10 cellular contexts compared by ENCODE assay signal in the genomic region with DNA sequence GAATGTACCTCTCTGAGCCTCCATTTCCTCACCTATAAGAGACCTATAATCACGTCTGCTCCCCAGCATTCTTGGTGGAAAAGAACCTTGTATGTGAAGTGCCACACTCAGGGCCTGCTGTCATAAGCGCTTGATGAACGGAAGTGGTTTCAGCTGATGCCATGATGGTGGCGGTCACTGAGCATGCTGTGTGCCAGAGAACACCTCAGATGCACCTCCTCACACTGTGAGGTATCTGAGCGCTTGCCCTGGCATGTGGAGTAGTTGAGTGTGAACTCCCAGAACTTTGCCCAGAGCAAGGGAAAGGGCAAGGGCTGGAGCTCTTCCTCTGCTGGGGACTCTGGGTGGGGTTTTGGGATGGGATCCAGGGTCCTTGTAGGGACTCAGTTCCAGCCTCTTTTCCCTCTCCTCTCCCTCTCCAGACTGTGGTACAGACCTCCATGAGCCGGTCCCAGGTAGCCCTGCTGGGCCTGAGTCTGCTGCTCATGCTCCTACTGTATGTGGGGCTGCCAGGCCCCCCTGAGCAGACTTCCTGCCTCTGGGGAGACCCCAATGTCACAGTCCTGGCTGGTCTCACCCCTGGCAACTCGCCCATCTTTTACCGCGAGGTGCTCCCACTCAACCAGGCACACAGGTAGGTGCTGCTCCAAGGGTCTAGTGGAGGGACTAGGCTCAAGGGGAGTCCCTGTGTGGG. TPM values are rescaled to one million over a fixed set of nuclear protein-coding genes. Genes with fewer than 3 reads are reported as not detected.
DNase-seq lines count a peak whose midpoint lies in the region; ATAC-seq and TF ChIP-seq lines count a peak whose summit lies in the region.
"Had no signal": no experiment of that assay in that cellular context is flagged by ENCODE, and none has a peak within 500 bp of the region (broad histone marks: within the 10 kb centered on the region; RNA-seq: fewer than 3 reads in every experiment).

No MANE protein-coding gene starts in this region.

- H3K4me1 Mint-ChIP-seq in CD8-positive, alpha-beta memory T cell: peaks cover 39 to 50% (median 48%) of the 10 kb centered on the region in 3 donors
- H3K4me1 Mint-ChIP-seq in T-cell (peaks cover 47 to 64% (median 49%) of the 10 kb centered on the region in 3 donors), MCF 10A (ENCODE audit: insufficient read depth, unreplicated experiment) (peaks cover 34% of the 10 kb centered on the region)
- peaks cover 25 to 59% (median 50%) of the 10 kb centered on the region in 4 donors for H3K4me1 Mint-ChIP-seq in naive thymus-derived CD8-positive, alpha-beta T cell

- TF ChIP-seq CTCF in MCF 10A (IDR thresholded peaks at IDR 0.05; ENCODE audit: unreplicated experiment) (no peak), psoas muscle (IDR thresholded peaks at IDR 0.05) (no peak)

- no peaks in the 10 kb centered on the region for H3K27me3 ChIP-seq in CD8-positive, alpha-beta memory T cell (ENCODE audit: insufficient read depth, low read length, poor library complexity, severe bottlenecking)
- H3K27me3 ChIP-seq in psoas muscle (ENCODE audit: insufficient read depth in 3 of 3, low read length in 2 of 3): no peaks in the 10 kb centered on the region

- H3K27ac ChIP-seq in CD8-positive, alpha-beta memory T cell (ENCODE audit: low read depth, low read length): no peak overlapping the region
- no peak overlapping the region for H3K27ac ChIP-seq in psoas muscle

- no peaks in the 10 kb centered on the region for H3K36me3 ChIP-seq in CD8-positive, alpha-beta memory T cell (ENCODE audit: insufficient read depth, low read length)
- no peaks in the 10 kb centered on the region for H3K36me3 ChIP-seq in psoas muscle (ENCODE audit: insufficient read depth in 1 of 2, low read depth in 1 of 2)

- H3K27me3 Mint-ChIP-seq in CD8-positive, alpha-beta memory T cell: no peaks in the 10 kb centered on the region
- no peaks in the 10 kb centered on the region for H3K27me3 Mint-ChIP-seq in T-cell
- H3K27me3 Mint-ChIP-seq in MCF 10A (ENCODE audit: insufficient read depth, unreplicated experiment): no peaks in the 10 kb centered on the region
- H3K27me3 Mint-ChIP-seq in naive thymus-derived CD8-positive, alpha-beta T cell: no peaks in the 10 kb centered on the region

- peak overlapping the region in 7 of 8 donors; percentile 51 to 91 (median 86) for H3K27ac Mint-ChIP-seq in CD8-positive, alpha-beta memory T cell
- H3K27ac Mint-ChIP-seq in T-cell (peak overlapping the region; percentile 76 to 83), MCF 10A (ENCODE audit: low read depth, unreplicated experiment) (peak overlapping the region; percentile 54)
- peak overlapping the region; percentile 44 to 90 (median 78) for H3K27ac Mint-ChIP-seq in naive thymus-derived CD8-positive, alpha-beta T cell

- BruUV-seq in MCF 10A (replicated peaks; lab: Mats Ljungman, UMichigan): no TSS peak

- POLR2A ChIA-PET in CD8-positive, alpha-beta memory T cell (lab: Charles Lee): no interaction called here
- POLR2A ChIA-PET in T-cell (lab: Charles Lee): interaction anchor here in 1 of 2 donors (0.5 kb wide), 1 partner anchor 611 kb away, joined by 3 read pairs; no protein-coding TSS in a partner anchor
- POLR2A ChIA-PET in MCF 10A (lab: Yijun Ruan, JAX): interaction anchor here (0.9 to 1.6 kb wide), 2 partner anchors 35 to 36 kb away, joined by 5 to 6 read pairs; partner anchors contain the start of gene RRP9
- POLR2A ChIA-PET in naive thymus-derived CD8-positive, alpha-beta T cell (lab: Charles Lee): interaction anchor here (1.3 kb wide), 2 partner anchors 9 to 15 kb away, joined by 4 to 7 read pairs; no protein-coding TSS in a partner anchor

- peak in 3 of 4 experiments; percentile 13 to 51 (median 13) for ATAC-seq in T-cell (replicated peaks in 1 of 4)
- ATAC-seq in naive thymus-derived CD8-positive, alpha-beta T cell: peak; percentile 38 to 70
- no peak for ATAC-seq in psoas muscle
- ATAC-seq: sciatic nerve had no signal

- no peaks in the 10 kb centered on the region for H3K9me3 Mint-ChIP-seq in CD8-positive, alpha-beta memory T cell
- H3K9me3 Mint-ChIP-seq in T-cell (no peaks in the 10 kb centered on the region), MCF 10A (ENCODE audit: unreplicated experiment) (no peaks in the 10 kb centered on the region)
- H3K9me3 Mint-ChIP-seq in naive thymus-derived CD8-positive, alpha-beta T cell: no peaks in the 10 kb centered on the region

- no peak overlapping the region for H3K4me3 ChIP-seq in CD8-positive, alpha-beta memory T cell (ENCODE audit: low read length)
- H3K4me3 ChIP-seq in psoas muscle: no peak overlapping the region

- intact Hi-C loops in MCF 10A (cut with micrococcal nuclease): no loop called here
- intact Hi-C loops in psoas muscle (cut with DNase I): no loop called here

- H3K9me3 ChIP-seq in CD8-positive, alpha-beta memory T cell (ENCODE audit: low read length): no peaks in the 10 kb centered on the region
- H3K9me3 ChIP-seq in psoas muscle: no peaks in the 10 kb centered on the region

- CTCF ChIA-PET in CD8-positive, alpha-beta memory T cell (lab: Charles Lee): no interaction called here
- CTCF ChIA-PET in T-cell (lab: Charles Lee) (interaction anchor here in 1 of 2 donors (0.6 kb wide), 1 partner anchor 956 kb away, joined by 3 read pairs; no protein-coding TSS in a partner anchor), MCF 10A (lab: Yijun Ruan, JAX) (interaction anchor here (0.6 to 1.1 kb wide), 4 partner anchors 9 to 79 kb away, joined by 3 to 4 read pairs (median 3); no protein-coding TSS in a partner anchor)

- peaks cover 43% of the 10 kb centered on the region for H3K4me1 ChIP-seq in CD8-positive, alpha-beta memory T cell (ENCODE audit: insufficient read depth, low read length)
- H3K4me1 ChIP-seq in psoas muscle: peaks cover 28% of the 10 kb centered on the region

- DNase-seq in CD8-positive, alpha-beta memory T cell: peak; percentile 29 to 67 (median 41)
- DNase-seq in T-cell: peak in 27 of 34 experiments; percentile 21 to 66 (median 39)
- DNase-seq in MCF 10A (ENCODE audit: unreplicated experiment): no peak
- DNase-seq in naive thymus-derived CD8-positive, alpha-beta T cell: peak in 7 of 10 donors; percentile 30 to 74 (median 56)
- no peak for DNase-seq in DMS153 treated with DMSO at 0.1 percent for 48 hours (lab: John Stamatoyannopoulos, UW; ENCODE audit: unreplicated experiment)
- no peak for DNase-seq in MV-4-11 (lab: John Stamatoyannopoulos, UW)
- no peak for DNase-seq in psoas muscle
- DNase-seq: GDM1, kidney glomerular epithelial cell had no signal

- H3K4me3 Mint-ChIP-seq in CD8-positive, alpha-beta memory T cell: peak overlapping the region; percentile 15 to 95 (median 66)
- H3K4me3 Mint-ChIP-seq in T-cell (peak overlapping the region; percentile 59 to 94 (median 81)), MCF 10A (ENCODE audit: unreplicated experiment) (peak overlapping the region; percentile 21)
- peak overlapping the region; percentile 7 to 95 (median 70) for H3K4me3 Mint-ChIP-seq in naive thymus-derived CD8-positive, alpha-beta T cell

- 87 to 91% (median 89%) methylated on average over 8 to 9 of the region's 9 CpGs for WGBS in psoas muscle, 3 donors

- H3K36me3 Mint-ChIP-seq in CD8-positive, alpha-beta memory T cell: peaks cover 0 to 13% (median under 1%) of the 10 kb centered on the region in 3 donors
- no peaks in the 10 kb centered on the region for H3K36me3 Mint-ChIP-seq in T-cell
- peaks cover 6% of the 10 kb centered on the region for H3K36me3 Mint-ChIP-seq in MCF 10A (ENCODE audit: insufficient read depth, unreplicated experiment)
- no peaks in the 10 kb centered on the region for H3K36me3 Mint-ChIP-seq in naive thymus-derived CD8-positive, alpha-beta T cell

RNA-seq across cellular contexts. Expression of gene ABHD14A, which starts 2.7 kb away (rescaled TPM):
- total RNA-seq in CD8-positive, alpha-beta memory T cell: 10 to 100 TPM; 14.4 to 16.0 TPM
- 117 TPM for polyA plus RNA-seq in CD8-positive, alpha-beta memory T cell
- total RNA-seq in T-cell: 10 to 100 TPM; 14.3 to 26.5 (median 20.8) TPM
- total RNA-seq in MCF 10A (2022): 4.0 and 8.1 TPM in 2 replicates
- total RNA-seq in naive thymus-derived CD8-positive, alpha-beta T cell: 10 to 100 TPM; 17.7 to 22.1 TPM
- polyA plus RNA-seq in naive thymus-derived CD8-positive, alpha-beta T cell: 100 to 1,000 TPM in 1 of 3 donors, 10 to 100 TPM in 2; 94.6 to 100 (median 94.9) TPM
- 10 to 100 TPM; 11.2 to 22.9 (median 15.4) TPM for total RNA-seq in psoas muscle
- 10 to 100 TPM; 26.4 to 40.6 (median 29.1) TPM for polyA plus RNA-seq in psoas muscle

RNA-seq across cellular contexts. Expression of gene ABHD14B, which starts 3.7 kb away (rescaled TPM):
- 10 to 100 TPM; 56.1 to 56.7 TPM for total RNA-seq in CD8-positive, alpha-beta memory T cell
- 97.2 TPM for polyA plus RNA-seq in CD8-positive, alpha-beta memory T cell
- total RNA-seq in T-cell (10 to 100 TPM; 55.7 to 86.4 (median 78.5) TPM), MCF 10A (2022) (48.9 and 49.8 TPM in 2 replicates), psoas muscle (10 to 100 TPM in 3 of 4 donors, 1 to 10 TPM in 1; 9.5 to 15.9 (median 15.5) TPM)
- 10 to 100 TPM; 56.4 to 60.4 TPM for total RNA-seq in naive thymus-derived CD8-positive, alpha-beta T cell
- polyA plus RNA-seq in naive thymus-derived CD8-positive, alpha-beta T cell: 10 to 100 TPM; 69.3 to 84.6 (median 73.2) TPM
- 10 to 100 TPM; 11.7 to 24.8 (median 12.3) TPM for polyA plus RNA-seq in psoas muscle

RNA-seq across cellular contexts. Expression of gene ACY1, which starts 5.7 kb away (rescaled TPM):
- 10 to 100 TPM; 46.1 to 49.0 TPM for total RNA-seq in CD8-positive, alpha-beta memory T cell
- 13.8 TPM for polyA plus RNA-seq in CD8-positive, alpha-beta memory T cell
- total RNA-seq in T-cell (10 to 100 TPM in 3 of 5 donors, 1 to 10 TPM in 2; 6.2 to 19.0 (median 13.3) TPM), MCF 10A (2022) (109 and 164 TPM in 2 replicates), psoas muscle (10 to 100 TPM; 29.4 to 56.5 (median 38.5) TPM)
- total RNA-seq in naive thymus-derived CD8-positive, alpha-beta T cell: 10 to 100 TPM; 14.1 to 15.8 TPM
- 10 to 100 TPM; 18.5 to 28.5 (median 18.6) TPM for polyA plus RNA-seq in naive thymus-derived CD8-positive, alpha-beta T cell
- 10 to 100 TPM; 19.9 to 59.3 (median 25.8) TPM for polyA plus RNA-seq in psoas muscle

RNA-seq across cellular contexts. Expression of gene PCBP4, which starts 10.3 kb away (rescaled TPM):
- total RNA-seq in CD8-positive, alpha-beta memory T cell: 10 to 100 TPM in 1 of 2 experiments, 1 to 10 TPM in 1; 9.7 to 12.5 TPM
- 12.5 TPM for polyA plus RNA-seq in CD8-positive, alpha-beta memory T cell
- 10 to 100 TPM; 11.7 to 33.3 (median 26.6) TPM for total RNA-seq in T-cell
- 26.4 TPM in 2 replicates for total RNA-seq in MCF 10A (2022)
- total RNA-seq in naive thymus-derived CD8-positive, alpha-beta T cell: 1 to 10 TPM; 8.3 to 9.4 TPM
- polyA plus RNA-seq in naive thymus-derived CD8-positive, alpha-beta T cell: 10 to 100 TPM in 1 of 3 donors, 1 to 10 TPM in 2; 2.4 to 10.9 (median 5.3) TPM
- total RNA-seq in psoas muscle: 100 to 1,000 TPM; 117 to 161 (median 126) TPM
- 100 to 1,000 TPM in 1 of 3 donors, 10 to 100 TPM in 2; 36.0 to 133 (median 60.7) TPM for polyA plus RNA-seq in psoas muscle

RNA-seq across cellular contexts. Expression of gene RPL29, which starts 18.1 kb away (rescaled TPM):
- 1,000 to 10,000 TPM; 1,367 to 1,382 TPM for total RNA-seq in CD8-positive, alpha-beta memory T cell
- 1,261 TPM for polyA plus RNA-seq in CD8-positive, alpha-beta memory T cell
- 1,000 to 10,000 TPM; 1,518 to 1,711 (median 1,629) TPM for total RNA-seq in T-cell
- total RNA-seq in MCF 10A (2022): 1,551 and 1,602 TPM in 2 replicates
- total RNA-seq in naive thymus-derived CD8-positive, alpha-beta T cell: 1,000 to 10,000 TPM; 1,232 to 1,277 TPM
- polyA plus RNA-seq in naive thymus-derived CD8-positive, alpha-beta T cell: 1,000 to 10,000 TPM; 1,632 to 1,741 (median 1,693) TPM
- 1,000 to 10,000 TPM; 1,113 to 1,294 (median 1,226) TPM for total RNA-seq in psoas muscle
- 1,000 to 10,000 TPM; 2,395 to 2,767 (median 2,598) TPM for polyA plus RNA-seq in psoas muscle

Comparison
In these comparisons a context has a peak if more than half of its experiments do, and no peak if none do; other contexts are left out.
1. DNase-seq: peak in CD8-positive, alpha-beta memory T cell (5 of 5), T-cell (27 of 34) and naive thymus-derived CD8-positive, alpha-beta T cell (7 of 10); none in MCF 10A (single experiment), DMS153 treated with DMSO at 0.1 percent for 48 hours (single experiment), MV-4-11 (single experiment) and psoas muscle (0 of 2).
2. H3K4me3 Mint-ChIP-seq: peak in every context shown above with its lines; median percentile 81 in T-cell; 70 in naive thymus-derived CD8-positive, alpha-beta T cell; 66 in CD8-positive, alpha-beta memory T cell; 21 in MCF 10A.
3. ATAC-seq: peak in T-cell (3 of 4) and naive thymus-derived CD8-positive, alpha-beta T cell (2 of 2); none in psoas muscle (0 of 4).
4. Peak in every context shown above with its lines, with median percentiles within 50 percentile points of each other: H3K27ac Mint-ChIP-seq.